ENCODE assay signal across 20 cellular contexts in genomic region chr4:24544208-24544607, GRCh38. TPM values are rescaled to one million over a fixed set of nuclear protein-coding genes. Genes with fewer than 3 reads are reported as not detected.
DNase-seq lines count a peak whose midpoint lies in the region; ATAC-seq, FAIRE-seq and TF ChIP-seq lines count a peak whose summit lies in the region.
"Had no signal": no experiment of that assay in that cellular context is flagged by ENCODE, and none has a peak within 500 bp of the region (broad histone marks: within the 10 kb centered on the region; RNA-seq: fewer than 3 reads in every experiment).

No MANE protein-coding gene starts in this region.

- H3K4me3 Mint-ChIP-seq in natural killer cell: no peak overlapping the region
- no peak overlapping the region for H3K4me3 Mint-ChIP-seq in natural killer cell treated with Interleukin-12 subunit alpha and Interleukin-12 subunit beta and Interleukin-15 and Interleukin-18, amount 100 ng/mL, for 72 hours
- H3K4me3 Mint-ChIP-seq: central memory CD8-positive, alpha-beta T cell had no signal

- H3K27me3 ChIP-seq in HUES6 (ENCODE audit: control insufficient read depth, insufficient read depth, low read length): no peaks in the 10 kb centered on the region
- H3K27me3 ChIP-seq: foreskin keratinocyte, MG63, sigmoid colon had no signal

- no peak overlapping the region for H3K9ac ChIP-seq in HUES6 (ENCODE audit: low read length)

- no peaks in the 10 kb centered on the region for H3K9me3 Mint-ChIP-seq in natural killer cell
- H3K9me3 Mint-ChIP-seq in natural killer cell treated with Interleukin-12 subunit alpha and Interleukin-12 subunit beta and Interleukin-15 and Interleukin-18, amount 100 ng/mL, for 72 hours: no peaks in the 10 kb centered on the region
- H3K9me3 Mint-ChIP-seq: central memory CD8-positive, alpha-beta T cell; naive thymus-derived CD4-positive, alpha-beta T cell had no signal

- H3K36me3 Mint-ChIP-seq in natural killer cell: peaks cover 5% of the 10 kb centered on the region
- peaks cover 24% of the 10 kb centered on the region for H3K36me3 Mint-ChIP-seq in natural killer cell treated with Interleukin-12 subunit alpha and Interleukin-12 subunit beta and Interleukin-15 and Interleukin-18, amount 100 ng/mL, for 72 hours

- peaks cover 43 to 49% of the 10 kb centered on the region in 2 donors for H3K4me1 Mint-ChIP-seq in natural killer cell
- peaks cover 20 to 31% of the 10 kb centered on the region in 2 donors for H3K4me1 Mint-ChIP-seq in natural killer cell treated with Interleukin-12 subunit alpha and Interleukin-12 subunit beta and Interleukin-15 and Interleukin-18, amount 100 ng/mL, for 72 hours (ENCODE audit: low read depth in 2 of 2)

- FAIRE-seq in colon (lab: Jason Lieb, UNC): peak; percentile 36

- H3K4me3 ChIP-seq in HUES6 (ENCODE audit: low read depth, low read length): peak overlapping the region; percentile 4; the same call in 1 of the 2 replicates
- H3K4me3 ChIP-seq: MG63, sigmoid colon, thoracic aorta had no signal

- H3K36me3 ChIP-seq in HUES6 (ENCODE audit: control insufficient read depth, insufficient read depth, low read length): peaks cover 79% of the 10 kb centered on the region

- H3K4me1 ChIP-seq in HUES6 (ENCODE audit: control insufficient read depth, insufficient read depth, low read length): peaks cover 43% of the 10 kb centered on the region
- H3K4me1 ChIP-seq: foreskin keratinocyte had no signal

- ATAC-seq in natural killer cell (no peak), omental fat pad (ENCODE audit: low FRiP score) (no peak)
- no peak for ATAC-seq in natural killer cell treated with Interleukin-12 subunit alpha and Interleukin-12 subunit beta and Interleukin-15 and Interleukin-18, amount 100 ng/mL, for 72 hours
- ATAC-seq: foreskin keratinocyte; naive thymus-derived CD4-positive, alpha-beta T cell had no signal

- no peak for TF ChIP-seq CTCF in natural killer cell (IDR thresholded peaks at IDR 0.05)
- TF ChIP-seq CTCF in omental fat pad (IDR thresholded peaks at IDR 0.05): no peak

- intact Hi-C loops in natural killer cell (cut with micrococcal nuclease): no loop called here

- no peaks in the 10 kb centered on the region for H3K27me3 Mint-ChIP-seq in natural killer cell (ENCODE audit: low read depth in 2 of 2)
- no peaks in the 10 kb centered on the region for H3K27me3 Mint-ChIP-seq in natural killer cell treated with Interleukin-12 subunit alpha and Interleukin-12 subunit beta and Interleukin-15 and Interleukin-18, amount 100 ng/mL, for 72 hours
- H3K27me3 Mint-ChIP-seq: central memory CD8-positive, alpha-beta T cell; naive thymus-derived CD4-positive, alpha-beta T cell had no signal

- no peak overlapping the region; the same call in 1 of the 2 replicates for H3K27ac ChIP-seq in HUES6 (ENCODE audit: low read depth, low read length)
- H3K27ac ChIP-seq: foreskin keratinocyte, sigmoid colon, thoracic aorta had no signal

- H3K27ac Mint-ChIP-seq in natural killer cell: peak overlapping the region; percentile 63 to 69
- H3K27ac Mint-ChIP-seq in natural killer cell treated with Interleukin-12 subunit alpha and Interleukin-12 subunit beta and Interleukin-15 and Interleukin-18, amount 100 ng/mL, for 72 hours: no peak overlapping the region

- no peaks in the 10 kb centered on the region for H3K9me3 ChIP-seq in HUES6 (ENCODE audit: control insufficient read depth, insufficient read depth, low read depth, low read length)
- H3K9me3 ChIP-seq: MG63, sigmoid colon, thoracic aorta had no signal

- DNase-seq in natural killer cell (no peak), NCI-H187 (lab: John Stamatoyannopoulos, UW) (no peak), NCI-H1417 (lab: John Stamatoyannopoulos, UW) (no peak), omental fat pad (ENCODE audit: low spot score) (no peak)
- no peak for DNase-seq in natural killer cell treated with Interleukin-12 subunit alpha and Interleukin-12 subunit beta and Interleukin-15 and Interleukin-18, amount 100 ng/mL, for 72 hours (ENCODE audit: low spot score)
- DNase-seq: activated CD4-positive, alpha-beta T cell treated with anti-CD3 and anti-CD28 coated beads for 4 hours; activated CD8-positive, alpha-beta memory T cell treated with anti-CD3 and anti-CD28 coated beads, Interleukin-2, amount 50 U/mL, for 48 hours; activated gamma-delta T cell treated with Interleukin-2 at 50 U/mL for 16 hours; aorta; erythroblast; foreskin keratinocyte; MG63; naive thymus-derived CD4-positive, alpha-beta T cell; NCI-H69; SHP77; sigmoid colon had no signal

RNA-seq across cellular contexts. Expression of gene DHX15, which starts 40.1 kb away (rescaled TPM):
- total RNA-seq in natural killer cell: 100 to 1,000 TPM; 174 to 180 (median 179) TPM
- total RNA-seq in natural killer cell treated with Interleukin-12 subunit alpha and Interleukin-12 subunit beta and Interleukin-15 and Interleukin-18, amount 100 ng/mL, for 72 hours: 100 to 1,000 TPM; 190 to 251 TPM
- total RNA-seq in omental fat pad: 100 to 1,000 TPM; 115 to 252 (median 154) TPM

Comparison
In these comparisons a context has a peak if more than half of its experiments do, and no peak if none do; other contexts are left out.
1. H3K27ac Mint-ChIP-seq: peak in natural killer cell (2 of 2); none in natural killer cell treated with Interleukin-12 subunit alpha and Interleukin-12 subunit beta and Interleukin-15 and Interleukin-18, amount 100 ng/mL, for 72 hours (0 of 2).